Comparison of ENCODE assay signal across 8 cellular contexts in genomic region chr11:18634140-18635032, GRCh38. TPM values are rescaled to one million over a fixed set of nuclear protein-coding genes. Genes with fewer than 3 reads are reported as not detected.
DNase-seq lines count a peak whose midpoint lies in the region; ATAC-seq, FAIRE-seq and TF ChIP-seq lines count a peak whose summit lies in the region.

TSS of gene SPTY2D1 (minus strand) at chr11:18634342. CDS start at chr11:18634257, 85 bp downstream.

- no peaks in the 10 kb centered on the region for H3K9me3 ChIP-seq in astrocyte (ENCODE audit: insufficient read depth, low read depth, low read length)
- no peaks in the 10 kb centered on the region for H3K9me3 ChIP-seq in aorta (ENCODE audit: control insufficient read depth, low read length)

- ATAC-seq in GM18505 (IDR thresholded peaks at IDR 0.05; ENCODE audit: unreplicated experiment) (peak; percentile 94), HG02973 (IDR thresholded peaks at IDR 0.05; ENCODE audit: unreplicated experiment) (peak; percentile 94), aorta (ENCODE audit: low FRiP score) (peak; percentile 100)

- TF ChIP-seq POLR2A in GM18505 (IDR thresholded peaks at IDR 0.05; ENCODE audit: borderline replicate concordance, extremely low read depth, insufficient read depth, insufficient read length) = peak; percentile 97

- H4K20me1 ChIP-seq in astrocyte (ENCODE audit: insufficient read depth, low read length) = peaks cover 30% of the 10 kb centered on the region

- no peak for TF ChIP-seq CTCF in astrocyte (IDR thresholded peaks at IDR 0.05; ENCODE audit: insufficient read depth, low read depth, low read length)

- peak; percentile 50 for FAIRE-seq in astrocyte (lab: Jason Lieb, UNC)

- H3K27ac ChIP-seq in astrocyte (ENCODE audit: low read depth, low read length) = peak within 1 kb of the TSS; percentile 99
- peak within 1 kb of the TSS; percentile 92 for H3K27ac ChIP-seq in rectal smooth muscle tissue (ENCODE audit: low read depth, low read length)
- peak within 1 kb of the TSS; percentile 3 to 72 for H3K27ac ChIP-seq in aorta (ENCODE audit: low read depth in 1 of 2, low read length in 2 of 2)

- H2AFZ ChIP-seq in astrocyte (ENCODE audit: low read depth, low read length) = peak within 1 kb of the TSS; percentile 93

- H3K36me3 Mint-ChIP-seq in astrocyte (ENCODE audit: low read depth, unreplicated experiment) = no peaks in the 10 kb centered on the region

- H3K27me3 Mint-ChIP-seq in astrocyte (ENCODE audit: low read depth, unreplicated experiment) = peaks cover 2% of the 10 kb centered on the region

- H3K9me3 Mint-ChIP-seq in astrocyte (ENCODE audit: unreplicated experiment) = no peaks in the 10 kb centered on the region

- H3K36me3 ChIP-seq in astrocyte (ENCODE audit: insufficient read depth, low read length) = no peaks in the 10 kb centered on the region
- H3K36me3 ChIP-seq in rectal smooth muscle tissue (ENCODE audit: control insufficient read depth, insufficient read depth, low read length) = no peaks in the 10 kb centered on the region
- no peaks in the 10 kb centered on the region for H3K36me3 ChIP-seq in aorta (ENCODE audit: control insufficient read depth in 1 of 2, insufficient read depth in 2 of 2, low read length in 1 of 2)

- H3K4me1 Mint-ChIP-seq in astrocyte (ENCODE audit: low read depth, unreplicated experiment) = no peaks in the 10 kb centered on the region

- WGBS in aorta, 2 donors = 0 to 1% methylated on average over 60 of the region's 60 CpGs

- H3K9ac ChIP-seq in astrocyte (ENCODE audit: low read length) (peak within 1 kb of the TSS; percentile 95), rectal smooth muscle tissue (ENCODE audit: low read length) (peak within 1 kb of the TSS; percentile 94)

- peak within 1 kb of the TSS; percentile 100 for H3K4me3 Mint-ChIP-seq in astrocyte (ENCODE audit: unreplicated experiment)

- intact Hi-C loops in aorta (cut with DNase I) = loop anchor here (5.0 kb wide), 2 partner anchors 47 to 63 kb away; partner anchors contain the start of genes TMEM86A (in 1 of the 2) and UEVLD (in 1 of the 2)

- H3K27ac Mint-ChIP-seq in astrocyte (ENCODE audit: unreplicated experiment) = peak within 1 kb of the TSS; percentile 100

- DNase-seq in NCI-H2029 (lab: John Stamatoyannopoulos, UW) (peak; percentile 99), T-helper 22 cell (ENCODE audit: low read depth) (peak; percentile 98), astrocyte (ENCODE audit: low read depth) (peak; percentile 98), hepatic stellate cell (ENCODE audit: low spot score) (peak; percentile 92), aorta (peak; percentile 100)

- H3K27me3 ChIP-seq in astrocyte (ENCODE audit: insufficient read depth, low read length) = no peaks in the 10 kb centered on the region
- H3K27me3 ChIP-seq in rectal smooth muscle tissue (ENCODE audit: control insufficient read depth, insufficient read depth, low read length) = no peaks in the 10 kb centered on the region
- H3K27me3 ChIP-seq in aorta (ENCODE audit: control insufficient read depth in 1 of 2, insufficient read depth in 2 of 2, low read length in 1 of 2) = no peaks in the 10 kb centered on the region

- H3K4me1 ChIP-seq in astrocyte (ENCODE audit: insufficient read depth, low read length) (peaks cover 9% of the 10 kb centered on the region), rectal smooth muscle tissue (ENCODE audit: control insufficient read depth, insufficient read depth, low read length) (peaks cover 14% of the 10 kb centered on the region), aorta (ENCODE audit: control insufficient read depth in 1 of 2, insufficient read depth in 2 of 2, low read length in 2 of 2) (peaks cover 0 to 3% of the 10 kb centered on the region in 2 donors)

- peaks cover 48% of the 10 kb centered on the region for H3K79me2 ChIP-seq in astrocyte (ENCODE audit: insufficient read depth, low read length)

- H3K4me3 ChIP-seq in astrocyte (ENCODE audit: insufficient read depth, low read depth, low read length) (peak within 1 kb of the TSS; percentile 92), rectal smooth muscle tissue (ENCODE audit: low read length) (peak within 1 kb of the TSS; percentile 95), aorta (ENCODE audit: low read length in 2 of 2) (peak within 1 kb of the TSS; percentile 75 to 84)

- peak within 1 kb of the TSS; percentile 94 for H3K4me2 ChIP-seq in astrocyte (ENCODE audit: low read length)

RNA-seq across cellular contexts. Expression of gene SPTY2D1, which starts in this region (rescaled TPM):
- 19.7 and 24.4 TPM in 2 replicates for total RNA-seq in astrocyte
- total RNA-seq in aorta = 10 to 100 TPM; 16.9 to 19.9 TPM
- polyA plus RNA-seq in aorta = 1 to 10 TPM; 3.9 to 6.1 TPM

Comparison
In these comparisons a context has a peak if more than half of its experiments do, and no peak if none do; other contexts are left out.
1. Peak in every context shown above with its lines: DNase-seq, ATAC-seq, H3K4me3 ChIP-seq and H3K27ac ChIP-seq.
2. H3K27ac ChIP-seq: peak in every context shown above with its lines; median percentile 99 in astrocyte; 92 in rectal smooth muscle tissue; 38 in aorta.